27 cellular contexts compared by ENCODE assay signal in the genomic region with DNA sequence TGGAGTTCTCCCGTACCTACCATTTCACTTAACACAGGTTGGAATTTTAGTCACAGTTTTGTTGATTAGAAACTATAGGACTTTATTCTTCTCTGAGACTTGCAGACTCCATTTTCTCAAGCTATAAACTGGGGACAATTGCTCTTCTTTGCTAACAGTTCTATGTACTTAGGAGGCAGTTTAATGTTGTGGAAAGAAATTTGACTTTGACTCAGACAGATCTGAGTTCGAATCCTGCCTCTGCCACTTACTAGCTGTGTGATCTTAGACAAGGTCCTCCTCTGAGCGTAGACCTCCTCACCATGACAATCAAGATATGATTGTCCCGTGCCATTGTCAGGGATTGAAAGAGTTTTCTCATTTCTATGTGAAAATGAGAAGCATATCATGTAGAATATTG.
"Had no signal": no experiment of that assay in that cellular context is flagged by ENCODE, and none has a peak within 500 bp of the region (broad histone marks: within the 10 kb centered on the region; RNA-seq: fewer than 3 reads in every experiment).

No MANE protein-coding gene starts in this region.

- H3K36me3 Mint-ChIP-seq: T-cell had no signal

- H3K4me3 Mint-ChIP-seq: T-cell had no signal

- H3K36me3 ChIP-seq: SJCRH30 had no signal

- ATAC-seq: Panc1, Right ventricle myocardium inferior, SK-N-SH treated with all-trans-retinoic acid at 6 μM for 48 hours, T-cell had no signal

- H3K9me3 Mint-ChIP-seq: T-cell had no signal

- DNase-seq: Karpas-422, MM.1S, MV-4-11, NCI-H1092, NCI-H1105, NCI-H1417 treated with DMSO at 0.1 percent for 48 hours, NCI-H1436 treated with DMSO at 0.1 percent for 48 hours, NCI-H1694 treated with DMSO at 0.1 percent for 48 hours, NCI-H187 treated with DMSO at 0.1 percent for 48 hours, NCI-H2029, NCI-H2081, NCI-H226, NCI-H446 treated with DMSO at 0.1 percent for 48 hours, NCI-H510A, NCI-H524, NCI-H526, NCI-H82, PC-9, SHP77, SIG-M5, SJCRH30, T-cell had no signal

- H3K9me3 ChIP-seq: SJCRH30 had no signal

- H3K4me2 ChIP-seq: PC-9 had no signal

- H2AFZ ChIP-seq: PC-9 had no signal

- H3K4me1 Mint-ChIP-seq: T-cell had no signal

- H3K27ac Mint-ChIP-seq: T-cell had no signal

- H3K4me3 ChIP-seq: PC-9, SJCRH30, SK-N-MC had no signal

- H3K27ac ChIP-seq: PC-9, RWPE1, SJCRH30, SK-N-MC had no signal

- H3K4me1 ChIP-seq: SJCRH30 had no signal
